9 cellular contexts compared by ENCODE assay signal in genomic region chr5:149240354-149240998, GRCh38.
DNase-seq lines count a peak whose midpoint lies in the region; ATAC-seq lines count a peak whose summit lies in the region.
"Had no signal": no experiment of that assay in that cellular context is flagged by ENCODE, and none has a peak within 500 bp of the region (broad histone marks: within the 10 kb centered on the region; RNA-seq: fewer than 3 reads in every experiment).

No MANE protein-coding gene starts in this region.

- no peaks in the 10 kb centered on the region for H3K27me3 Mint-ChIP-seq in activated naive CD8-positive, alpha-beta T cell

- no peak overlapping the region for H3K4me3 Mint-ChIP-seq in activated naive CD8-positive, alpha-beta T cell

- DNase-seq in T-helper 22 cell (ENCODE audit: low read depth) (peak; percentile 66), epidermal melanocyte (ENCODE audit: insufficient read length, low spot score) (no peak), superior temporal gyrus (ENCODE audit: extremely low spot score) (no peak), HPDE6-E6E7 (ENCODE audit: extremely low spot score) (no peak), ecto neural progenitor cell (ENCODE audit: low spot score) (no peak)
- DNase-seq in stimulated activated CD4-positive, alpha-beta T cell treated with anti-CD3 and anti-CD28 coated beads, Interleukin-2, amount 100 ng/mL, for 48 hours = peak; percentile 62 to 71
- DNase-seq: NCI-H1436 treated with DMSO at 0.1 percent for 48 hours had no signal

- peak; percentile 67 for ATAC-seq in GM18868 (IDR thresholded peaks at IDR 0.05; ENCODE audit: unreplicated experiment)

- peak overlapping the region; percentile 90 for H3K27ac Mint-ChIP-seq in activated naive CD8-positive, alpha-beta T cell

- H3K9me3 Mint-ChIP-seq in activated naive CD8-positive, alpha-beta T cell (ENCODE audit: low read depth) = no peaks in the 10 kb centered on the region

- peaks cover 4% of the 10 kb centered on the region for H3K36me3 Mint-ChIP-seq in activated naive CD8-positive, alpha-beta T cell

- peaks cover 39% of the 10 kb centered on the region for H3K4me1 Mint-ChIP-seq in activated naive CD8-positive, alpha-beta T cell (ENCODE audit: low read depth)

Comparison
In these comparisons a context has a peak if more than half of its experiments do, and no peak if none do; other contexts are left out.
1. DNase-seq: peak in T-helper 22 cell (single experiment) and stimulated activated CD4-positive, alpha-beta T cell treated with anti-CD3 and anti-CD28 coated beads, Interleukin-2, amount 100 ng/mL, for 48 hours (2 of 2); none in epidermal melanocyte (single experiment), superior temporal gyrus (single experiment), HPDE6-E6E7 (single experiment) and ecto neural progenitor cell (single experiment).